Comparison of ENCODE assay signal across 1 cellular context in genomic region chr7:74176555-74176954, GRCh38.
TF ChIP-seq lines count a peak whose summit lies in the region.

No MANE protein-coding gene starts in this region.

TF ChIP-seq in GM12878, 131 proteins besides CTCF, POLR2A, EP300 and RAD21:
- TF ChIP-seq E2F4 (IDR thresholded peaks at IDR 0.05; ENCODE audit: low read depth, low read length): no peak
- TF ChIP-seq RFX5 (IDR thresholded peaks at IDR 0.05; ENCODE audit: low read depth, low read length): no peak
- 0 out of 2 replicates have a peak, but pooled peaks have one; percentile 32 for TF ChIP-seq POLR2AphosphoS5 (IDR thresholded peaks at IDR 0.05; ENCODE audit: low read length)
- no peak for TF ChIP-seq ZNF622 (IDR thresholded peaks at IDR 0.05)
- TF ChIP-seq CHD2 (IDR thresholded peaks at IDR 0.05; ENCODE audit: borderline replicate concordance, low read depth, low read length): no peak
